8 cellular contexts compared by ENCODE assay signal in the genomic region with DNA sequence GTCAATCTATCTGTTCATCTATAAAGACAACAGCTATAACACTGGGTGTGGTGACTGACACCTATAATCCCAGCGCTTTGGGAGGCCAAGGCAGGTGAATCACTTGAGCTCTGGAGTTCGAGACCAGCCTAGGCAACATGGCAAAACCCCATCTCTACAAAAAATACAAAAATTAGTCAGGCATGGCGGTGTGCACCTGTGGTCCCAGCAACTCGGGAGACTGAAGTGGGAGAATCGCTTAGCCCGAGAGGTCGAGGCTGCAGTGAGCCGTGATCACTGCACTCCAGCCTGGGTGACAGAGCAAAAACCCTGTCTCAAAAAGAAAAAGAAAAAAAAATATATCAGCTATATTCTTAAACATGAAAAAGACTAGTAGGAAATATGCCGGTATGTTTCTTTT. TPM values are rescaled to one million over a fixed set of nuclear protein-coding genes. Genes with fewer than 3 reads are reported as not detected.
DNase-seq lines count a peak whose midpoint lies in the region; ATAC-seq and TF ChIP-seq lines count a peak whose summit lies in the region.
"Not testable (repeated sequence)": the region's sequence is repeated elsewhere in the genome, so short reads cannot be mapped to it uniquely, and the experiment has no call there.

No MANE protein-coding gene starts in this region.

- H3K4me3 ChIP-seq in GM06990 (replicated peaks; ENCODE audit: low read depth, low read length) (peak overlapping the region; percentile 40), heart right ventricle (peak overlapping the region in 1 of 10 donors; percentile 26)
- not testable (repeated sequence) for H3K4me3 ChIP-seq in skin epidermis, uterus

- not testable (repeated sequence) for H3K27me3 ChIP-seq in GM06990 (replicated peaks; ENCODE audit: control insufficient read depth, insufficient read depth, low read length); heart right ventricle; uterus

- H3K9me3 ChIP-seq in heart right ventricle, uterus: not testable (repeated sequence)

- H3K27ac Mint-ChIP-seq in activated T-cell treated with anti-CD3 and anti-CD28 coated beads, Interleukin-2, amount 50 U/mL, for 72 hours = peak overlapping the region; percentile 99
- H3K27ac Mint-ChIP-seq in naive B cell = peak overlapping the region; percentile 94 to 98 (median 98)

- CTCF ChIA-PET in RWPE1 (lab: Yijun Ruan, JAX) = interaction anchor here (0.6 kb wide), 2 partner anchors 9 to 701 kb away, joined by 3 read pairs; no protein-coding TSS in a partner anchor

- DNase-seq in GM06990 (ENCODE audit: extremely low read depth, insufficient read length); RWPE1 (ENCODE audit: low spot score); activated T-cell treated with anti-CD3 and anti-CD28 coated beads, Interleukin-2, amount 50 U/mL, for 72 hours; heart right ventricle; naive B cell; uterus: not testable (repeated sequence)

- H3K36me3 ChIP-seq in GM06990 (ENCODE audit: control insufficient read depth, insufficient read depth, low read length); heart right ventricle; uterus: not testable (repeated sequence)

- POLR2A ChIA-PET in RWPE1 (lab: Yijun Ruan, JAX; ENCODE audit: low non-redundant PET) = interaction anchor here (0.7 kb wide), 1 partner anchor 1386 kb away, joined by 3 read pairs; no protein-coding TSS in a partner anchor

- H3K4me3 Mint-ChIP-seq in activated T-cell treated with anti-CD3 and anti-CD28 coated beads, Interleukin-2, amount 50 U/mL, for 72 hours = peak overlapping the region; percentile 84 to 87
- H3K4me3 Mint-ChIP-seq in naive B cell = peak overlapping the region; percentile 71 to 93 (median 88)

- WGBS in heart right ventricle, 2 donors = 71 to 77% methylated on average over 9 of the region's 9 CpGs

- H3K4me1 ChIP-seq in heart right ventricle (peaks cover 52 to 100% (median 99%) of the 10 kb centered on the region in 9 donors), uterus (peaks cover 36 to 44% of the 10 kb centered on the region in 2 donors)

- H3K27ac ChIP-seq in RWPE1 = peak overlapping the region; percentile 98
- H3K27ac ChIP-seq in cingulate gyrus (ENCODE audit: low read depth, low read length) = peak overlapping the region; percentile 69
- H3K27ac ChIP-seq in heart right ventricle = peak overlapping the region; percentile 68 to 100 (median 99)
- H3K27ac ChIP-seq in skin epidermis = peak overlapping the region; percentile 8 to 99 (median 93)
- peak overlapping the region; percentile 95 to 96 for H3K27ac ChIP-seq in uterus

- TF ChIP-seq POLR2A in uterus (IDR thresholded peaks at IDR 0.05) = not testable (repeated sequence)

- not testable (repeated sequence) for H3K36me3 Mint-ChIP-seq in activated T-cell treated with anti-CD3 and anti-CD28 coated beads, Interleukin-2, amount 50 U/mL, for 72 hours (ENCODE audit: insufficient read depth in 2 of 2); naive B cell

- H3K9me3 Mint-ChIP-seq in activated T-cell treated with anti-CD3 and anti-CD28 coated beads, Interleukin-2, amount 50 U/mL, for 72 hours; naive B cell: not testable (repeated sequence)

- TF ChIP-seq CTCF in GM06990 (IDR thresholded peaks at IDR 0.05; ENCODE audit: insufficient read depth, low read length, poor library complexity, severe bottlenecking); RWPE1 (conservative IDR thresholded peaks at IDR 0.05; ENCODE audit: low read depth); heart right ventricle (IDR thresholded peaks at IDR 0.05); uterus (IDR thresholded peaks at IDR 0.05): not testable (repeated sequence)

- ATAC-seq in activated T-cell treated with anti-CD3 and anti-CD28 coated beads, Interleukin-2, amount 50 U/mL, for 72 hours (replicated peaks in 1 of 2); heart right ventricle; naive B cell (ENCODE audit: low read depth in 2 of 2): not testable (repeated sequence)

- H3K27me3 Mint-ChIP-seq in activated T-cell treated with anti-CD3 and anti-CD28 coated beads, Interleukin-2, amount 50 U/mL, for 72 hours (ENCODE audit: low read depth); naive B cell: not testable (repeated sequence)

- peaks cover 96% of the 10 kb centered on the region for H3K4me1 Mint-ChIP-seq in activated T-cell treated with anti-CD3 and anti-CD28 coated beads, Interleukin-2, amount 50 U/mL, for 72 hours (ENCODE audit: low read depth)
- H3K4me1 Mint-ChIP-seq in naive B cell = peaks cover 76 to 96% (median 84%) of the 10 kb centered on the region in 3 donors

- intact Hi-C loops in heart right ventricle (cut with DNase I) = loop anchor here in 1 of 10 donors (10.0 kb wide), 1 partner anchor 56 kb away; no protein-coding TSS in a partner anchor
- intact Hi-C loops in uterus (cut with DNase I; ENCODE audit: low total_unique reads) = not testable (repeated sequence)

RNA-seq across cellular contexts. Expression of gene B4GALT1, which starts 6.7 kb away (rescaled TPM):
- 10 to 100 TPM; 72.2 to 91.9 TPM for total RNA-seq in activated T-cell treated with anti-CD3 and anti-CD28 coated beads, Interleukin-2, amount 50 U/mL, for 72 hours
- total RNA-seq in heart right ventricle (100 to 1,000 TPM in 1 of 10 donors, 10 to 100 TPM in 9; 30.0 to 117 (median 43.1) TPM), uterus (10 to 100 TPM; 13.1 to 66.3 (median 37.1) TPM)
- polyA plus RNA-seq in heart right ventricle (10 to 100 TPM; 14.8 to 29.0 TPM), naive B cell (ENCODE audit: low read depth in 6 of 6) (100 to 1,000 TPM in 1 of 6 donors, 10 to 100 TPM in 5; 30.4 to 112 (median 72.8) TPM)
